Comparison of ENCODE assay signal across 9 cellular contexts in genomic region chr7:1136841-1137516, GRCh38. TPM values are rescaled to one million over a fixed set of nuclear protein-coding genes. Genes with fewer than 3 reads are reported as not detected.
DNase-seq lines count a peak whose midpoint lies in the region; ATAC-seq and TF ChIP-seq lines count a peak whose summit lies in the region.
"Had no signal": no experiment of that assay in that cellular context is flagged by ENCODE, and none has a peak within 500 bp of the region (broad histone marks: within the 10 kb centered on the region; RNA-seq: fewer than 3 reads in every experiment).

No MANE protein-coding gene starts in this region.

- H3K4me2 ChIP-seq in OCI-LY3 (ENCODE audit: low read length) (peak overlapping the region; percentile 80), neural progenitor cell (peak overlapping the region; percentile 90)

- H3K9me3 Mint-ChIP-seq in dendritic cell treated with granulocyte-macrophage colony-stimulating factor and Interleukin-4, amounts not matched to agents 40 ng/mL and 50 ng/mL, for 4 days = no peaks in the 10 kb centered on the region
- peaks cover 3% of the 10 kb centered on the region for H3K9me3 Mint-ChIP-seq in neural progenitor cell

- DNase-seq in cardiac septum (ENCODE audit: low spot score) = peak; percentile 62
- DNase-seq in left ventricle myocardium superior = no peak
- peak; percentile 29 for DNase-seq in neural progenitor cell (ENCODE audit: low spot score)

- peaks cover 33% of the 10 kb centered on the region for H3K4me1 ChIP-seq in OCI-LY3 (ENCODE audit: low read length)
- H3K4me1 ChIP-seq in neural progenitor cell = peaks cover 9% of the 10 kb centered on the region

- H3K4me1 Mint-ChIP-seq in dendritic cell treated with granulocyte-macrophage colony-stimulating factor and Interleukin-4, amounts not matched to agents 40 ng/mL and 50 ng/mL, for 4 days (ENCODE audit: low read depth) = peaks cover 24% of the 10 kb centered on the region
- H3K4me1 Mint-ChIP-seq in neural progenitor cell = peaks cover 9% of the 10 kb centered on the region

- no peak overlapping the region for H2AFZ ChIP-seq in OCI-LY3 (ENCODE audit: low read depth, low read length)
- H2AFZ ChIP-seq in neural progenitor cell (replicated peaks) = no peak overlapping the region

- peak overlapping the region; percentile 96 for H3K4me3 ChIP-seq in OCI-LY3 (ENCODE audit: low read length)
- H3K4me3 ChIP-seq in neural progenitor cell = peak overlapping the region; percentile 66

- peak overlapping the region; percentile 89 for H3K27ac Mint-ChIP-seq in dendritic cell treated with granulocyte-macrophage colony-stimulating factor and Interleukin-4, amounts not matched to agents 40 ng/mL and 50 ng/mL, for 4 days
- no peak overlapping the region for H3K27ac Mint-ChIP-seq in neural progenitor cell

- H3K27me3 Mint-ChIP-seq in dendritic cell treated with granulocyte-macrophage colony-stimulating factor and Interleukin-4, amounts not matched to agents 40 ng/mL and 50 ng/mL, for 4 days = no peaks in the 10 kb centered on the region
- peaks cover 2% of the 10 kb centered on the region for H3K27me3 Mint-ChIP-seq in neural progenitor cell (ENCODE audit: insufficient read depth, low read depth)

- no peaks in the 10 kb centered on the region for H4K20me1 ChIP-seq in OCI-LY3 (ENCODE audit: insufficient read depth, low read length)
- H4K20me1 ChIP-seq in neural progenitor cell (ENCODE audit: low read depth) = peaks cover 10% of the 10 kb centered on the region

- H3K27ac ChIP-seq in OCI-LY3 (ENCODE audit: low read length) (no peak overlapping the region), neural progenitor cell (no peak overlapping the region)
- H3K27ac ChIP-seq: foreskin keratinocyte had no signal

- intact Hi-C loops in cardiac septum (cut with DNase I) (loop anchor here (5.0 kb wide), 1 partner anchor 50 kb away; the partner anchor contains the start of gene GPER1), left ventricle myocardium superior (cut with micrococcal nuclease) (no loop called here)
- intact Hi-C loops in dendritic cell treated with granulocyte-macrophage colony-stimulating factor and Interleukin-4, amounts not matched to agents 40 ng/mL and 50 ng/mL, for 4 days (cut with micrococcal nuclease) = loop anchor here (5.0 kb wide), 1 partner anchor 235 kb away; no protein-coding TSS in a partner anchor

- peaks cover 13% of the 10 kb centered on the region for H3K79me2 ChIP-seq in OCI-LY3 (ENCODE audit: low read length)
- H3K79me2 ChIP-seq in neural progenitor cell (ENCODE audit: low read depth) = peaks cover 43% of the 10 kb centered on the region

- no peak for TF ChIP-seq CTCF in OCI-LY3 (IDR thresholded peaks at IDR 0.05; ENCODE audit: low read depth, low read length)
- no peak for TF ChIP-seq CTCF in neural progenitor cell (IDR thresholded peaks at IDR 0.05)

- H3K27me3 ChIP-seq in OCI-LY3 (ENCODE audit: low read depth, low read length) (no peaks in the 10 kb centered on the region), neural progenitor cell (no peaks in the 10 kb centered on the region)
- H3K27me3 ChIP-seq: foreskin keratinocyte had no signal

- H3K36me3 Mint-ChIP-seq in dendritic cell treated with granulocyte-macrophage colony-stimulating factor and Interleukin-4, amounts not matched to agents 40 ng/mL and 50 ng/mL, for 4 days (ENCODE audit: low read depth) = no peaks in the 10 kb centered on the region
- H3K36me3 Mint-ChIP-seq in neural progenitor cell = peaks cover 10% of the 10 kb centered on the region

- ATAC-seq in left ventricle myocardium superior (no peak), HG02678 (IDR thresholded peaks at IDR 0.05; ENCODE audit: unreplicated experiment) (no peak), GM21717 (IDR thresholded peaks at IDR 0.05; ENCODE audit: unreplicated experiment) (no peak), GM21529 (IDR thresholded peaks at IDR 0.05; ENCODE audit: unreplicated experiment) (no peak)

- H3K4me3 Mint-ChIP-seq in dendritic cell treated with granulocyte-macrophage colony-stimulating factor and Interleukin-4, amounts not matched to agents 40 ng/mL and 50 ng/mL, for 4 days = peak overlapping the region; percentile 88
- H3K4me3 Mint-ChIP-seq in neural progenitor cell = peak overlapping the region; percentile 92

- H3K9me3 ChIP-seq in OCI-LY3 (ENCODE audit: insufficient read depth, low read length) (no peaks in the 10 kb centered on the region), neural progenitor cell (ENCODE audit: low read depth) (peaks cover 5% of the 10 kb centered on the region)

- peaks cover 20% of the 10 kb centered on the region for H3F3A ChIP-seq in neural progenitor cell (ENCODE audit: low read depth)

- H3K36me3 ChIP-seq in OCI-LY3 (replicated peaks; ENCODE audit: low read depth, low read length) = peaks cover 3% of the 10 kb centered on the region
- no peaks in the 10 kb centered on the region for H3K36me3 ChIP-seq in neural progenitor cell

- H3K9ac ChIP-seq in OCI-LY3 (ENCODE audit: low read length) (peak overlapping the region; percentile 53), neural progenitor cell (peak overlapping the region; percentile 15)

RNA-seq across cellular contexts. Expression of gene ZFAND2A, which starts 23.0 kb away (rescaled TPM):
- 8.8 TPM for total RNA-seq in cardiac septum
- total RNA-seq in left ventricle myocardium superior = 5.9 TPM
- 9.0 and 13.3 TPM in 2 replicates for total RNA-seq in neural progenitor cell (ENCODE audit: low replicate concordance)

RNA-seq across cellular contexts. Expression of gene GPER1, which starts 49.1 kb away (rescaled TPM):
- total RNA-seq in cardiac septum (2.9 TPM), left ventricle myocardium superior (2.8 TPM), neural progenitor cell (ENCODE audit: low replicate concordance) (1.2 and 1.3 TPM in 2 replicates)
